16 cellular contexts compared by ENCODE assay signal in genomic region chr6:128696651-128697391, GRCh38.
DNase-seq lines count a peak whose midpoint lies in the region; ATAC-seq and TF ChIP-seq lines count a peak whose summit lies in the region.
"Had no signal": no experiment of that assay in that cellular context is flagged by ENCODE, and none has a peak within 500 bp of the region (broad histone marks: within the 10 kb centered on the region; RNA-seq: fewer than 3 reads in every experiment).

No MANE protein-coding gene starts in this region.

- H3K36me3 ChIP-seq in Panc1 (ENCODE audit: control insufficient read depth, insufficient read depth, low read length) (no peaks in the 10 kb centered on the region), GM23338 (ENCODE audit: insufficient read depth) (no peaks in the 10 kb centered on the region)
- H3K36me3 ChIP-seq: neural progenitor cell had no signal

- H3K9me3 ChIP-seq in Panc1 (ENCODE audit: control insufficient read depth, insufficient read depth, low read depth, low read length), result no peaks in the 10 kb centered on the region

- H3K4me3 ChIP-seq in Panc1 (ENCODE audit: low read depth in 2 of 2, low read length in 2 of 2), result no peak overlapping the region
- no peak overlapping the region for H3K4me3 ChIP-seq in epithelial cell of proximal tubule (ENCODE audit: low read depth, low read length)
- no peak overlapping the region for H3K4me3 ChIP-seq in GM23338
- H3K4me3 ChIP-seq: neural progenitor cell had no signal

- H3K27ac Mint-ChIP-seq in GM23338, result no peak overlapping the region; the same call in 1 of the 2 replicates
- H3K27ac Mint-ChIP-seq: endodermal cell, neural progenitor cell had no signal

- H3F3A ChIP-seq in GM23338 (replicated peaks; ENCODE audit: low read depth), result no peaks in the 10 kb centered on the region

- DNase-seq in ELR (ENCODE audit: low read depth) (peak; percentile 92), Panc1 (ENCODE audit: low read depth, low spot score) (peak; percentile 25), epithelial cell of proximal tubule (ENCODE audit: low read depth) (peak; percentile 10), renal cortical epithelial cell (ENCODE audit: low read depth) (peak; percentile 67), NCI-H2227 treated with DMSO at 0.1 percent for 48 hours (lab: John Stamatoyannopoulos, UW) (no peak), NCI-H510A (lab: John Stamatoyannopoulos, UW) (no peak), GM23338 (ENCODE audit: low spot score) (no peak)
- DNase-seq: activated CD8-positive, alpha-beta memory T cell treated with anti-CD3 and anti-CD28 coated beads, Interleukin-2, amount 50 U/mL, for 48 hours; amniotic stem cell; endodermal cell; islet precursor cell; NCI-H1930; RPMI8226 had no signal

- no peak overlapping the region for H3K27ac ChIP-seq in Panc1 (ENCODE audit: low read length)
- H3K27ac ChIP-seq in GM23338 (ENCODE audit: low read depth), result no peak overlapping the region
- H3K27ac ChIP-seq: neural progenitor cell, VCaP had no signal

- CTCF ChIA-PET in Panc1 (lab: Charles Lee), result no interaction called here

- no peak overlapping the region for H3K4me3 Mint-ChIP-seq in GM23338
- H3K4me3 Mint-ChIP-seq: endodermal cell, neural progenitor cell had no signal

- no peaks in the 10 kb centered on the region for H4K20me1 ChIP-seq in GM23338 (replicated peaks; ENCODE audit: insufficient read depth)

- intact Hi-C loops in Panc1 (cut with micrococcal nuclease; ENCODE audit: unreplicated experiment), result no loop called here

- no peak overlapping the region for H2AFZ ChIP-seq in GM23338
- H2AFZ ChIP-seq: neural progenitor cell had no signal

- H3K9me2 ChIP-seq in GM23338 (ENCODE audit: insufficient read depth), result no peaks in the 10 kb centered on the region

- H3K4me1 ChIP-seq in Panc1 (ENCODE audit: control insufficient read depth, insufficient read depth, low read length) (no peaks in the 10 kb centered on the region; the same call in 1 of the 2 replicates), GM23338 (ENCODE audit: insufficient read depth) (0 out of 2 replicates have a peak, but pooled peaks cover under 1% of the 10 kb centered on the region)
- H3K4me1 ChIP-seq: neural progenitor cell had no signal

- TF ChIP-seq CTCF in Panc1 (IDR thresholded peaks at IDR 0.05), result no peak
- no peak for TF ChIP-seq CTCF in epithelial cell of proximal tubule (conservative IDR thresholded peaks at IDR 0.05; ENCODE audit: low read depth, low read length)
- no peak for TF ChIP-seq CTCF in GM23338 (conservative IDR thresholded peaks at IDR 0.05; ENCODE audit: low read depth in 2 of 2)

- BruUV-seq in Panc1 (replicated peaks; lab: Mats Ljungman, UMichigan), result no TSS peak

- peak; percentile 85 for ATAC-seq in Panc1
- ATAC-seq in GM23338, result no peak
- ATAC-seq in HG03196 (IDR thresholded peaks at IDR 0.05; ENCODE audit: unreplicated experiment), result no peak

- H3K27me3 Mint-ChIP-seq in GM23338 (ENCODE audit: insufficient read depth, low read depth, poor library complexity), result no peaks in the 10 kb centered on the region

- H3K79me2 ChIP-seq in GM23338 (replicated peaks; ENCODE audit: insufficient read depth), result no peaks in the 10 kb centered on the region

- no peaks in the 10 kb centered on the region for H3K36me3 Mint-ChIP-seq in GM23338 (ENCODE audit: low read depth)
- H3K36me3 Mint-ChIP-seq: neural progenitor cell had no signal

- H3K4me2 ChIP-seq in GM23338, result no peak overlapping the region
- H3K4me2 ChIP-seq: neural progenitor cell had no signal

- H3K4me1 Mint-ChIP-seq in GM23338, result no peaks in the 10 kb centered on the region

- no peaks in the 10 kb centered on the region for H3K9me3 Mint-ChIP-seq in GM23338
- H3K9me3 Mint-ChIP-seq: endodermal cell, neural progenitor cell had no signal

- H3K27me3 ChIP-seq in Panc1 (ENCODE audit: control insufficient read depth, insufficient read depth, low read length), result no peaks in the 10 kb centered on the region
- no peaks in the 10 kb centered on the region for H3K27me3 ChIP-seq in GM23338 (ENCODE audit: insufficient read depth)
- H3K27me3 ChIP-seq: neural progenitor cell had no signal

- POLR2A ChIA-PET in Panc1 (lab: Charles Lee), result no interaction called here

- in situ Hi-C loops in Panc1 (cut with HindIII; ENCODE audit: low pct_unique_long_range_greater_than_20kb, low sequenced_read_pairs), result no loop called here

TF ChIP-seq in GM23338, 12 proteins besides CTCF, POLR2A, EP300 and RAD21 (continues in another document):
- TF ChIP-seq CREB1 (CRISPR knock-in tag; IDR thresholded peaks at IDR 0.05; ENCODE audit: low read depth) (no peak), NANOG (IDR thresholded peaks at IDR 0.05; ENCODE audit: borderline replicate concordance) (no peak), ZNF462 (CRISPR knock-in tag; IDR thresholded peaks at IDR 0.05) (no peak), EZH2 (IDR thresholded peaks at IDR 0.05; ENCODE audit: low read depth, unreplicated experiment) (no peak), POLR2AphosphoS5 (IDR thresholded peaks at IDR 0.05; ENCODE audit: low read depth) (no peak), ZNF114 (CRISPR knock-in tag; IDR thresholded peaks at IDR 0.05) (no peak), ETS1 (IDR thresholded peaks at IDR 0.05) (no peak), JUNB (IDR thresholded peaks at IDR 0.05; ENCODE audit: unreplicated experiment) (no peak), ZNF331 (CRISPR knock-in tag; IDR thresholded peaks at IDR 0.05; ENCODE audit: low read depth) (no peak)

Comparison
In these comparisons a context has a peak if more than half of its experiments do, and no peak if none do; other contexts are left out.
1. DNase-seq: peak in ELR (single experiment), Panc1 (single experiment), epithelial cell of proximal tubule (single experiment) and renal cortical epithelial cell (single experiment); none in NCI-H2227 treated with DMSO at 0.1 percent for 48 hours (single experiment), NCI-H510A (single experiment) and GM23338 (single experiment).